26 cellular contexts compared by ENCODE assay signal in genomic region chr14:24873551-24873950, GRCh38.
"Had no signal": no experiment of that assay in that cellular context is flagged by ENCODE, and none has a peak within 500 bp of the region (broad histone marks: within the 10 kb centered on the region; RNA-seq: fewer than 3 reads in every experiment).

No MANE protein-coding gene starts in this region.

- H3K4me3 ChIP-seq: adrenal gland, body of pancreas, colonic mucosa, esophagus squamous epithelium had no signal

- H3K36me3 ChIP-seq: adrenal gland, colonic mucosa, esophagus squamous epithelium had no signal

- H3K4me1 ChIP-seq: adrenal gland had no signal

- H3K27ac ChIP-seq: adrenal gland, body of pancreas, colonic mucosa, epithelial cell of prostate, esophagus squamous epithelium had no signal

- DNase-seq: activated CD4-positive, alpha-beta memory T cell treated with anti-CD3 and anti-CD28 coated beads for 36 hours; activated CD4-positive, alpha-beta T cell treated with anti-CD3 and anti-CD28 coated beads for 36 hours; activated CD4-positive, alpha-beta T cell treated with anti-CD3 and anti-CD28 coated beads, Interleukin-2, amount 10 ng/mL, durations not matched to agents 24 days and 14 days; activated CD4-positive, CD25-positive, alpha-beta regulatory T cell; activated CD4-positive, CD25-positive, alpha-beta regulatory T cell treated with anti-CD3 and anti-CD28 coated beads, Interleukin-2, amount 50 U/mL, for 72 hours; activated CD8-positive, alpha-beta memory T cell treated with anti-CD3 and anti-CD28 coated beads, Interleukin-2, amount 10 ng/mL, durations not matched to agents 7 days and 5 days; activated CD8-positive, alpha-beta memory T cell treated with anti-CD3 and anti-CD28 coated beads, Interleukin-2, amount 50 U/mL, for 4 hours; activated CD8-positive, alpha-beta T cell treated with anti-CD3 and anti-CD28 coated beads, Interleukin-2, amount 10 ng/mL, durations not matched to agents 7 days and 5 days; activated effector memory CD4-positive, alpha-beta T cell treated with anti-CD3 and anti-CD28 coated beads, Interleukin-2, amount 50 U/mL, for 16 hours; activated naive CD4-positive, alpha-beta T cell treated with anti-CD3 and anti-CD28 coated beads for 36 hours; activated naive CD8-positive, alpha-beta T cell treated with anti-CD3 and anti-CD28 coated beads for 36 hours; activated naive CD8-positive, alpha-beta T cell treated with anti-CD3 and anti-CD28 coated beads, Interleukin-2, amount 50 U/mL, for 24 hours; activated T-cell treated with anti-CD3 and anti-CD28 coated beads, Interleukin-2, amount 50 U/mL, for 1 hour; activated T-cell treated with anti-CD3 and anti-CD28 coated beads, Interleukin-2, amount 50 U/mL, for 48 hours; adrenal gland; amygdala; aorta; body of pancreas; central memory CD4-positive, alpha-beta T cell; cerebellar nuclear complex; colonic mucosa; effector CD8-positive, alpha-beta T cell; esophagus squamous epithelium; foreskin fibroblast; T-helper 2 cell had no signal

- H3K27me3 ChIP-seq: adrenal gland, body of pancreas, colonic mucosa, esophagus squamous epithelium had no signal

- ATAC-seq: activated CD4-positive, alpha-beta T cell treated with anti-CD3 and anti-CD28 coated beads for 36 hours; activated CD8-positive, alpha-beta memory T cell treated with anti-CD3 and anti-CD28 coated beads, Interleukin-2, amount 10 ng/mL, durations not matched to agents 7 days and 5 days; activated CD8-positive, alpha-beta T cell treated with anti-CD3 and anti-CD28 coated beads, Interleukin-2, amount 10 ng/mL, durations not matched to agents 7 days and 5 days; activated naive CD8-positive, alpha-beta T cell treated with anti-CD3 and anti-CD28 coated beads, Interleukin-2, amount 50 U/mL, for 24 hours; body of pancreas had no signal

- H3K9me3 ChIP-seq: adrenal gland, body of pancreas, colonic mucosa, esophagus squamous epithelium had no signal
